ENCODE assay signal across 30 cellular contexts in genomic region chr5:164065266-164065665, GRCh38.
"Had no signal": no experiment of that assay in that cellular context is flagged by ENCODE, and none has a peak within 500 bp of the region (broad histone marks: within the 10 kb centered on the region; RNA-seq: fewer than 3 reads in every experiment).

No MANE protein-coding gene starts in this region.

- H3K27me3 ChIP-seq: neutrophil, ovary, spleen, thyroid gland, tibial nerve, upper lobe of left lung, vagina had no signal

- H3K9me3 ChIP-seq: neutrophil, ovary, psoas muscle, thoracic aorta, thyroid gland, vagina had no signal

- H3K36me3 ChIP-seq: neutrophil, ovary, spleen, thoracic aorta, thyroid gland, tibial nerve, upper lobe of left lung, vagina had no signal

- H3K4me3 ChIP-seq: ovary, psoas muscle, skin epidermis, smooth muscle cell, spleen, thoracic aorta, thyroid gland, tibial nerve, upper lobe of left lung, vagina had no signal

- H3K4me1 ChIP-seq: parathyroid adenoma, psoas muscle, spleen, thyroid gland, tibial nerve, upper lobe of left lung, vagina had no signal

- DNase-seq: naive B cell; naive thymus-derived CD8-positive, alpha-beta T cell; nephron progenitor cell; nucleus accumbens; ovary; posterior cingulate gyrus; psoas muscle; right cardiac atrium; spleen; stimulated activated CD4-positive, alpha-beta T cell treated with anti-CD3 and anti-CD28 coated beads, Interleukin-12 subunit alpha, Interleukin-12 subunit beta, amount 100 ng/mL, for 4 hours; stimulated activated CD4-positive, alpha-beta T cell treated with anti-CD3 and anti-CD28 coated beads, Interleukin-1b, Interleukin-23, amount 100 ng/mL, for 48 hours; stimulated activated CD4-positive, alpha-beta T cell treated with anti-CD3 and anti-CD28 coated beads, Interleukin-4, amount 100 ng/mL, for 1 hour; stimulated activated CD4-positive, alpha-beta T cell treated with anti-CD3 and anti-CD28 coated beads, Interleukin-4, amount 100 ng/mL, for 4 hours; stimulated activated CD8-positive, alpha-beta memory T cell treated with anti-CD3 and anti-CD28 coated beads, Interleukin-4, amount 100 ng/mL, for 48 hours; stimulated activated naive CD4-positive, alpha-beta T cell; stimulated activated naive CD8-positive, alpha-beta T cell treated with anti-CD3 and anti-CD28 coated beads, Interleukin-15, amount 100 ng/mL, for 72 hours; stimulated activated naive CD8-positive, alpha-beta T cell treated with anti-CD3 and anti-CD28 coated beads, Interleukin-15, Interleukin-2, amounts not matched to agents 100 U/mL and 50 U/mL, for 24 hours; thyroid gland; trophoblast cell; upper lobe of left lung had no signal

- H3K27ac ChIP-seq: neutrophil, ovary, parathyroid adenoma, psoas muscle, skin epidermis, spleen, thoracic aorta, thyroid gland, tibial nerve, upper lobe of left lung, vagina had no signal

- ATAC-seq: naive thymus-derived CD8-positive, alpha-beta T cell; natural killer cell treated with Interleukin-12 subunit alpha and Interleukin-12 subunit beta and Interleukin-15 and Interleukin-18, amount 100 ng/mL, for 72 hours; psoas muscle; right cardiac atrium; sciatic nerve; stimulated activated memory B cell treated with anti-CD40 and anti-IgM and Interleukin-4, amounts not matched to agents 10 μg/mL and 1 μg/mL and 100 μg/mL, for 72 hours; stimulated activated naive CD8-positive, alpha-beta T cell treated with anti-CD3 and anti-CD28 coated beads, Interleukin-15, amount 100 ng/mL, for 72 hours; stimulated activated naive CD8-positive, alpha-beta T cell treated with anti-CD3 and anti-CD28 coated beads, Interleukin-15, Interleukin-2, amounts not matched to agents 100 U/mL and 50 U/mL, for 24 hours had no signal
